Comparison of ENCODE assay signal across 1 cellular context in genomic region chr14:94768521-94769412, GRCh38.
TF ChIP-seq lines count a peak whose summit lies in the region.

No MANE protein-coding gene starts in this region.

TF ChIP-seq in H1, 55 proteins besides CTCF, POLR2A, EP300 and RAD21 (continued from another document):
- TF ChIP-seq CHD7 (IDR thresholded peaks at IDR 0.05; ENCODE audit: insufficient replicate concordance, low read length) (no peak), YY1 (IDR thresholded peaks at IDR 0.05; ENCODE audit: low read depth, low read length) (0 out of 2 replicates have a peak, but pooled peaks have one; percentile 30), KDM4A (IDR thresholded peaks at IDR 0.05; ENCODE audit: low read depth, low read length, severe bottlenecking) (peak; percentile 40), SUZ12 (IDR thresholded peaks at IDR 0.05; ENCODE audit: low read length) (peak; percentile 99), EZH2 (IDR thresholded peaks at IDR 0.05; ENCODE audit: low read depth, low read length, severe bottlenecking) (peak; percentile 99), ZNF274 (IDR thresholded peaks at IDR 0.05; ENCODE audit: borderline replicate concordance, extremely low read depth, low read length) (no peak), SIN3A (conservative IDR thresholded peaks at IDR 0.05 in 1 of 2, IDR thresholded peaks at IDR 0.05 in 1 of 2; ENCODE audit: low read depth in 1 of 2, low read length in 2 of 2) (0 out of 4 replicates have a peak, but pooled peaks of 1 of the 2 experiments have one; percentile 12), MAX (IDR thresholded peaks at IDR 0.05) (no peak; the same call in 1 of the 2 replicates), RNF2 (IDR thresholded peaks at IDR 0.05; ENCODE audit: borderline replicate concordance, low read depth, low read length, missing control alignments, poor library complexity, severe bottlenecking) (peak; percentile 77), CBX8 (IDR thresholded peaks at IDR 0.05; ENCODE audit: borderline replicate concordance, low read depth, low read length) (peak; percentile 74; the same call in 1 of the 2 replicates)
